In genomic region chr3:21954709-21955108, GRCh38 we compare ENCODE assay signal across 22 cellular contexts.
A peak's percentile ranks its signal among the peaks of the same experiment; 100 is the strongest.
DNase-seq lines count a peak whose midpoint lies in the region; ATAC-seq and TF ChIP-seq lines count a peak whose summit lies in the region.
"Had no signal": no experiment of that assay in that cellular context is flagged by ENCODE, and none has a peak within 500 bp of the region (broad histone marks: within the 10 kb centered on the region; RNA-seq: fewer than 3 reads in every experiment).

No MANE protein-coding gene starts in this region.

- H3K4ac ChIP-seq in neuronal stem cell (ENCODE audit: low read length) = no peak overlapping the region

- no peak overlapping the region for H3K18ac ChIP-seq in neuronal stem cell (ENCODE audit: low read length)

- TF ChIP-seq CTCF in AG10803 (conservative IDR thresholded peaks at IDR 0.05; ENCODE audit: low read length) = no peak
- TF ChIP-seq CTCF in epithelial cell of esophagus (IDR thresholded peaks at IDR 0.05; ENCODE audit: insufficient read depth, low read depth, low read length, missing control alignments) = no peak
- TF ChIP-seq CTCF in left lung (IDR thresholded peaks at IDR 0.05) = no peak

- no peaks in the 10 kb centered on the region for H3K79me1 ChIP-seq in neuronal stem cell (ENCODE audit: low read depth, low read length)

- DNase-seq in AG10803 (ENCODE audit: low read depth) (peak; percentile 84), LHCN-M2 (ENCODE audit: low read depth) (peak; percentile 64), epithelial cell of esophagus (ENCODE audit: low read depth) (peak; percentile 62), neuronal stem cell (ENCODE audit: low spot score) (no peak), left lung (no peak)
- no peak for DNase-seq in activated CD4-positive, alpha-beta T cell treated with anti-CD3 and anti-CD28 coated beads, Interleukin-2, amount 50 U/mL, for 48 hours
- DNase-seq: activated CD8-positive, alpha-beta T cell treated with anti-CD3 and anti-CD28 coated beads for 36 hours; amygdala; C1 segment of cervical spinal cord; colonic mucosa; mucosa of descending colon; NCI-H1105; NCI-H2171; NCI-H774; occipital lobe; sigmoid colon; stimulated activated CD4-positive, alpha-beta T cell treated with anti-CD3 and anti-CD28 coated beads, Interleukin-2, amount 100 ng/mL, for 48 hours; T-cell had no signal

- H3K23ac ChIP-seq in neuronal stem cell (ENCODE audit: low read depth, low read length, poor library complexity) = no peak overlapping the region

- H4K91ac ChIP-seq in neuronal stem cell (ENCODE audit: low read depth, low read length, poor library complexity) = no peak overlapping the region

- intact Hi-C loops in left lung (cut with DNase I) = no loop called here

- H3K4me1 ChIP-seq in neuronal stem cell (ENCODE audit: control insufficient read depth in 2 of 2, insufficient read depth in 1 of 2, low read depth in 1 of 2, low read length in 2 of 2) (peaks cover 0 to 4% of the 10 kb centered on the region in 2 donors), left lung (no peaks in the 10 kb centered on the region)
- H3K4me1 ChIP-seq: colonic mucosa, sigmoid colon had no signal

- no peak overlapping the region for H3K4me2 ChIP-seq in neuronal stem cell (ENCODE audit: insufficient read depth, low read length, poor library complexity, severe bottlenecking)
- H3K4me2 ChIP-seq: hepatocyte had no signal

- H3K9me3 ChIP-seq in neuronal stem cell (replicated peaks in 1 of 2; ENCODE audit: control insufficient read depth in 2 of 2, insufficient read depth in 1 of 2, low read depth in 1 of 2, low read length in 2 of 2) (no peaks in the 10 kb centered on the region), left lung (no peaks in the 10 kb centered on the region)
- H3K9me3 ChIP-seq: colonic mucosa, sigmoid colon had no signal

- H2BK5ac ChIP-seq in neuronal stem cell (ENCODE audit: low read length) = no peak overlapping the region

- H3K9ac ChIP-seq in neuronal stem cell (ENCODE audit: low read depth, low read length, poor library complexity) = no peak overlapping the region

- H3K27me3 ChIP-seq in neuronal stem cell (ENCODE audit: control insufficient read depth in 3 of 3, insufficient read depth in 3 of 3, low read depth in 1 of 3, low read length in 3 of 3) = no peaks in the 10 kb centered on the region
- H3K27me3 ChIP-seq in left lung = no peaks in the 10 kb centered on the region
- H3K27me3 ChIP-seq: colonic mucosa, hepatocyte, sigmoid colon had no signal

- no peak overlapping the region for H3K4me3 ChIP-seq in AG10803 (ENCODE audit: low read length)
- H3K4me3 ChIP-seq in epithelial cell of esophagus (ENCODE audit: low read length) = no peak overlapping the region
- no peak overlapping the region for H3K4me3 ChIP-seq in neuronal stem cell (ENCODE audit: low read length in 2 of 2)
- H3K4me3 ChIP-seq in left lung = no peak overlapping the region
- H3K4me3 ChIP-seq: colonic mucosa, hepatocyte, K562, mucosa of descending colon, sigmoid colon had no signal

- H2BK120ac ChIP-seq in neuronal stem cell (ENCODE audit: low read depth, low read length) = no peak overlapping the region

- no CpG with 5 or more reads among the region's 2 CpGs for WGBS in neuronal stem cell (ENCODE audit: extremely low coverage in 2 of 2, insufficient read length in 2 of 2, insufficient replicate concordance in 1 of 2), 2 donors

- H2AK5ac ChIP-seq in neuronal stem cell (ENCODE audit: low read depth, low read length) = no peak overlapping the region

- no peak for ATAC-seq in left lung
- no peak for ATAC-seq in HG03159 (IDR thresholded peaks at IDR 0.05; ENCODE audit: unreplicated experiment)
- no peak for ATAC-seq in GM21786 (IDR thresholded peaks at IDR 0.05; ENCODE audit: unreplicated experiment)
- ATAC-seq: activated CD8-positive, alpha-beta T cell treated with anti-CD3 and anti-CD28 coated beads for 36 hours; K562; mucosa of descending colon; T-cell had no signal

- no peak overlapping the region for H2BK12ac ChIP-seq in neuronal stem cell (ENCODE audit: low read length)

- H2AFZ ChIP-seq in neuronal stem cell (ENCODE audit: low read length) = peak overlapping the region; percentile 51
- H2AFZ ChIP-seq: hepatocyte had no signal

- no peak overlapping the region for H3K27ac ChIP-seq in neuronal stem cell (replicated peaks; ENCODE audit: low read length)
- no peak overlapping the region for H3K27ac ChIP-seq in left lung
- H3K27ac ChIP-seq: colonic mucosa, hepatocyte, sigmoid colon had no signal

- H3K36me3 ChIP-seq in neuronal stem cell (replicated peaks in 1 of 2; ENCODE audit: control insufficient read depth in 2 of 2, insufficient read depth in 2 of 2, low read length in 2 of 2) (no peaks in the 10 kb centered on the region), left lung (no peaks in the 10 kb centered on the region)
- H3K36me3 ChIP-seq: colonic mucosa, sigmoid colon had no signal

- no peak overlapping the region for H2BK15ac ChIP-seq in neuronal stem cell (ENCODE audit: low read length)

- H3K14ac ChIP-seq in neuronal stem cell (ENCODE audit: low read length) = no peak overlapping the region

- no peak overlapping the region for H4K8ac ChIP-seq in neuronal stem cell (ENCODE audit: low read depth, low read length)

Comparison
In these comparisons a context has a peak if more than half of its experiments do, and no peak if none do; other contexts are left out.
1. DNase-seq: peak in AG10803 (single experiment), LHCN-M2 (single experiment) and epithelial cell of esophagus (single experiment); none in neuronal stem cell (single experiment), activated CD4-positive, alpha-beta T cell treated with anti-CD3 and anti-CD28 coated beads, Interleukin-2, amount 50 U/mL, for 48 hours (0 of 2) and left lung (0 of 2).